ENCODE assay signal across 9 cellular contexts in genomic region chr10:125155101-125155500, GRCh38. TPM values are rescaled to one million over a fixed set of nuclear protein-coding genes. Genes with fewer than 3 reads are reported as not detected.
DNase-seq lines count a peak whose midpoint lies in the region; ATAC-seq and TF ChIP-seq lines count a peak whose summit lies in the region.
"Had no signal": no experiment of that assay in that cellular context is flagged by ENCODE, and none has a peak within 500 bp of the region (broad histone marks: within the 10 kb centered on the region; RNA-seq: fewer than 3 reads in every experiment).

No MANE protein-coding gene starts in this region.

- ATAC-seq in stimulated activated effector memory CD8-positive, alpha-beta T cell treated with anti-CD3 and anti-CD28 coated beads, Interleukin-12 subunit alpha, Interleukin-12 subunit beta, amount 100 ng/mL, for 72 hours, result no peak

- peaks cover 0 to 1% (median 0%) of the 10 kb centered on the region in 3 donors for H3K27me3 Mint-ChIP-seq in CD14-positive monocyte (ENCODE audit: low read depth in 3 of 3)
- H3K27me3 Mint-ChIP-seq in activated T-cell treated with anti-CD3 and anti-CD28 coated beads, Interleukin-2, amount 50 U/mL, for 24 hours, result peaks cover 74% of the 10 kb centered on the region

- peaks cover 16 to 21% of the 10 kb centered on the region in 2 donors for H3K36me3 Mint-ChIP-seq in CD14-positive monocyte
- H3K36me3 Mint-ChIP-seq in stimulated activated effector memory CD8-positive, alpha-beta T cell treated with anti-CD3 and anti-CD28 coated beads, Interleukin-12 subunit alpha, Interleukin-12 subunit beta, amount 100 ng/mL, for 72 hours, result no peaks in the 10 kb centered on the region
- H3K36me3 Mint-ChIP-seq in activated T-cell treated with anti-CD3 and anti-CD28 coated beads, Interleukin-2, amount 50 U/mL, for 24 hours (ENCODE audit: low read depth), result no peaks in the 10 kb centered on the region

- H3K36me3 ChIP-seq in hepatocyte (replicated peaks; ENCODE audit: insufficient read depth, low read depth) (no peaks in the 10 kb centered on the region), trophoblast cell (ENCODE audit: control insufficient read depth in 1 of 2, insufficient read depth in 2 of 2, low read length in 2 of 2) (peaks cover 8 to 12% of the 10 kb centered on the region in 2 experiments)

- H2BK12ac ChIP-seq in trophoblast cell (ENCODE audit: low read length), result no peak overlapping the region

- peaks cover 68% of the 10 kb centered on the region for H4K20me1 ChIP-seq in hepatocyte (ENCODE audit: insufficient read depth, poor library complexity, severe bottlenecking)

- H3K9me3 ChIP-seq in hepatocyte (ENCODE audit: low read depth) (no peaks in the 10 kb centered on the region), trophoblast cell (ENCODE audit: insufficient read depth, low read depth, low read length) (peaks cover 2% of the 10 kb centered on the region)

- peak overlapping the region; percentile 32 to 86 (median 69) for H3K27ac Mint-ChIP-seq in CD14-positive monocyte
- H3K27ac Mint-ChIP-seq in stimulated activated effector memory CD8-positive, alpha-beta T cell treated with anti-CD3 and anti-CD28 coated beads, Interleukin-12 subunit alpha, Interleukin-12 subunit beta, amount 100 ng/mL, for 72 hours, result no peak overlapping the region
- no peak overlapping the region for H3K27ac Mint-ChIP-seq in activated T-cell treated with anti-CD3 and anti-CD28 coated beads, Interleukin-2, amount 50 U/mL, for 24 hours

- H3K27me3 ChIP-seq in hepatocyte, result no peaks in the 10 kb centered on the region
- H3K27me3 ChIP-seq in trophoblast cell (ENCODE audit: insufficient read depth, low read length), result no peaks in the 10 kb centered on the region

- no peak overlapping the region for H2BK5ac ChIP-seq in trophoblast cell (ENCODE audit: low read depth, low read length, poor library complexity)

- H3K4me1 Mint-ChIP-seq in CD14-positive monocyte, result peaks cover 77% of the 10 kb centered on the region
- no peaks in the 10 kb centered on the region for H3K4me1 Mint-ChIP-seq in stimulated activated effector memory CD8-positive, alpha-beta T cell treated with anti-CD3 and anti-CD28 coated beads, Interleukin-12 subunit alpha, Interleukin-12 subunit beta, amount 100 ng/mL, for 72 hours
- peaks cover 8% of the 10 kb centered on the region for H3K4me1 Mint-ChIP-seq in activated T-cell treated with anti-CD3 and anti-CD28 coated beads, Interleukin-2, amount 50 U/mL, for 24 hours (ENCODE audit: low read depth)

- no peak overlapping the region for H4K12ac ChIP-seq in trophoblast cell (ENCODE audit: low read depth, low read length)

- TF ChIP-seq CTCF in CD14-positive monocyte (IDR thresholded peaks at IDR 0.05) (no peak), hepatocyte (IDR thresholded peaks at IDR 0.05; ENCODE audit: poor library complexity) (no peak)

- H4K91ac ChIP-seq in trophoblast cell (ENCODE audit: low read depth, low read length), result no peak overlapping the region

- intact Hi-C loops in CD14-positive monocyte (cut with micrococcal nuclease), result loop anchor here (5.0 to 10.0 kb wide), 3 partner anchors 93 to 2000 kb away; partner anchors contain the start of genes BCCIP (in 2 of the 2), UROS (in 2 of the 2) and BUB3 (in 1 of the 2)

- H3K79me2 ChIP-seq in hepatocyte (peaks cover 94% of the 10 kb centered on the region), trophoblast cell (ENCODE audit: control insufficient read depth, insufficient read depth, low read length, poor library complexity) (peaks cover 38% of the 10 kb centered on the region)

- no peak overlapping the region for H3K14ac ChIP-seq in trophoblast cell (ENCODE audit: low read length)

- H3K4me3 ChIP-seq in hepatocyte (no peak overlapping the region), trophoblast cell (ENCODE audit: low read depth, low read length) (no peak overlapping the region)

- no peak overlapping the region for H3K18ac ChIP-seq in trophoblast cell (ENCODE audit: low read length)

- H3K27ac ChIP-seq in angular gyrus (ENCODE audit: low read depth, low read length) (peak overlapping the region; percentile 79), hepatocyte (peak overlapping the region; percentile 99), trophoblast cell (ENCODE audit: low read depth, low read length) (no peak overlapping the region)

- no peak overlapping the region for H2BK120ac ChIP-seq in trophoblast cell (ENCODE audit: insufficient read depth, low read length, poor library complexity)

- H2AFZ ChIP-seq in hepatocyte (peak overlapping the region; percentile 5), trophoblast cell (ENCODE audit: insufficient read depth, low read length, poor library complexity) (peak overlapping the region; percentile 64)

- H3K4ac ChIP-seq in trophoblast cell (ENCODE audit: low read depth, low read length), result no peak overlapping the region

- DNase-seq in CD14-positive monocyte (ENCODE audit: low spot score) (no peak), hepatocyte (ENCODE audit: low spot score) (no peak), trophoblast cell (no peak), NCI-H2029 treated with DMSO at 0.1 percent for 48 hours (lab: John Stamatoyannopoulos, UW) (no peak), GDM1 (lab: John Stamatoyannopoulos, UW) (no peak)
- DNase-seq in stimulated activated effector memory CD8-positive, alpha-beta T cell treated with anti-CD3 and anti-CD28 coated beads, Interleukin-12 subunit alpha, Interleukin-12 subunit beta, amount 100 ng/mL, for 72 hours (ENCODE audit: low spot score in 2 of 2), result no peak
- no peak for DNase-seq in activated T-cell treated with anti-CD3 and anti-CD28 coated beads, Interleukin-2, amount 50 U/mL, for 24 hours
- DNase-seq: DMS79 treated with DMSO at 0.1 percent for 48 hours had no signal

- H3K9me2 ChIP-seq in hepatocyte (replicated peaks; ENCODE audit: insufficient read depth), result no peaks in the 10 kb centered on the region

- H3K4me1 ChIP-seq in hepatocyte (ENCODE audit: insufficient read depth) (peaks cover 72% of the 10 kb centered on the region), trophoblast cell (ENCODE audit: control insufficient read depth in 1 of 2, insufficient read depth in 2 of 2, low read length in 2 of 2) (peaks cover 20 to 38% of the 10 kb centered on the region in 2 experiments)

- 28% methylated on average over 8 of the region's 8 CpGs for WGBS in hepatocyte (ENCODE audit: low lambda C conversion rate, missing lambda C conversion rate)
- WGBS in trophoblast cell (ENCODE audit: extremely low coverage, insufficient coverage, insufficient read length), result no CpG with 5 or more reads among the region's 8 CpGs

- no peak overlapping the region for H2AK5ac ChIP-seq in trophoblast cell (ENCODE audit: low read length)

- peaks cover 21% of the 10 kb centered on the region for H3K79me1 ChIP-seq in trophoblast cell (ENCODE audit: low read length)

- peak overlapping the region; percentile 56 to 83 for H3K4me3 Mint-ChIP-seq in CD14-positive monocyte
- H3K4me3 Mint-ChIP-seq in stimulated activated effector memory CD8-positive, alpha-beta T cell treated with anti-CD3 and anti-CD28 coated beads, Interleukin-12 subunit alpha, Interleukin-12 subunit beta, amount 100 ng/mL, for 72 hours, result no peak overlapping the region
- H3K4me3 Mint-ChIP-seq in activated T-cell treated with anti-CD3 and anti-CD28 coated beads, Interleukin-2, amount 50 U/mL, for 24 hours, result no peak overlapping the region

- H3K9ac ChIP-seq in trophoblast cell (ENCODE audit: low read length), result no peak overlapping the region

- no peak overlapping the region for H4K8ac ChIP-seq in trophoblast cell (ENCODE audit: low read depth, low read length)

- peak overlapping the region; percentile 87 for H3K4me2 ChIP-seq in hepatocyte
- H3K4me2 ChIP-seq in trophoblast cell (ENCODE audit: low read length), result peak overlapping the region; percentile 50

- H3K23ac ChIP-seq in trophoblast cell (ENCODE audit: low read length), result no peak overlapping the region

- no peaks in the 10 kb centered on the region for H3K9me3 Mint-ChIP-seq in CD14-positive monocyte
- H3K9me3 Mint-ChIP-seq in stimulated activated effector memory CD8-positive, alpha-beta T cell treated with anti-CD3 and anti-CD28 coated beads, Interleukin-12 subunit alpha, Interleukin-12 subunit beta, amount 100 ng/mL, for 72 hours, result no peaks in the 10 kb centered on the region
- no peaks in the 10 kb centered on the region for H3K9me3 Mint-ChIP-seq in activated T-cell treated with anti-CD3 and anti-CD28 coated beads, Interleukin-2, amount 50 U/mL, for 24 hours

RNA-seq across cellular contexts. Expression of gene CTBP2, which starts 5.3 kb away (rescaled TPM):
- polyA plus RNA-seq in CD14-positive monocyte, result 10 to 100 TPM; 40.9 to 41.1 TPM
- 61.3 and 61.5 TPM in 2 replicates for total RNA-seq in hepatocyte
- polyA plus RNA-seq in hepatocyte, result 81.0 and 85.3 TPM in 2 replicates
- 57.7 and 58.8 TPM in 2 replicates for polyA plus RNA-seq in trophoblast cell (2013)

Comparison
In these comparisons a context has a peak if more than half of its experiments do, and no peak if none do; other contexts are left out.
1. H3K27ac Mint-ChIP-seq: peak in CD14-positive monocyte (7 of 7); none in stimulated activated effector memory CD8-positive, alpha-beta T cell treated with anti-CD3 and anti-CD28 coated beads, Interleukin-12 subunit alpha, Interleukin-12 subunit beta, amount 100 ng/mL, for 72 hours (single experiment) and activated T-cell treated with anti-CD3 and anti-CD28 coated beads, Interleukin-2, amount 50 U/mL, for 24 hours (single experiment).
2. H3K4me3 Mint-ChIP-seq: peak in CD14-positive monocyte (2 of 2); none in stimulated activated effector memory CD8-positive, alpha-beta T cell treated with anti-CD3 and anti-CD28 coated beads, Interleukin-12 subunit alpha, Interleukin-12 subunit beta, amount 100 ng/mL, for 72 hours (single experiment) and activated T-cell treated with anti-CD3 and anti-CD28 coated beads, Interleukin-2, amount 50 U/mL, for 24 hours (single experiment).